12 cellular contexts compared by ENCODE assay signal in the genomic region with DNA sequence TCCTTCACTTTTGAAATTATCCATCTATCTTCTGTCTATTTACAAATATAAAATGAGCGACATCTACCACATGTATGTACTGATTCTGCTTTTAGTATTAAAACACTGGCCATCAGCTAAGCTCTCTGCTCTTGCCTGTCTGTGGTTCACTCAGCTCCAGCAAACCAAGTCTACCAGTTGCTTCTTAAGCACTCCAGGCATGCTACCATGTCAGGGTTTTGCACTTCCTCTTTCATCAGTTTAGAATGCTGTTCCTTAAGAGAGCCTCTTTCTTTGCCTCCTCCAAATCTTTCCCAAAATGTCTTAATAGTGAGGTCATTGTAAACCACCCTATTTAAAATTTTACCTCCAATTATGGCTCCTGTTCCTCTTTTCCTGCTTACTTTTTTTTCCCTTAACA. TPM values are rescaled to one million over a fixed set of nuclear protein-coding genes. Genes with fewer than 3 reads are reported as not detected.
DNase-seq lines count a peak whose midpoint lies in the region; ATAC-seq and TF ChIP-seq lines count a peak whose summit lies in the region.
"Had no signal": no experiment of that assay in that cellular context is flagged by ENCODE, and none has a peak within 500 bp of the region (broad histone marks: within the 10 kb centered on the region; RNA-seq: fewer than 3 reads in every experiment).

No MANE protein-coding gene starts in this region.

- no peaks in the 10 kb centered on the region for H3K27me3 Mint-ChIP-seq in WTC11 (ENCODE audit: low read depth)
- peaks cover 77% of the 10 kb centered on the region for H3K27me3 Mint-ChIP-seq in MCF 10A (ENCODE audit: insufficient read depth, unreplicated experiment)
- H3K27me3 Mint-ChIP-seq: dendritic cell treated with granulocyte-macrophage colony-stimulating factor and Interleukin-4, amounts not matched to agents 40 ng/mL and 50 ng/mL, for 4 days; T-cell had no signal

- ATAC-seq in GM18520 (IDR thresholded peaks at IDR 0.05; ENCODE audit: unreplicated experiment) (peak; percentile 48), GM21515 (IDR thresholded peaks at IDR 0.05; ENCODE audit: unreplicated experiment) (peak; percentile 81), HG03175 (IDR thresholded peaks at IDR 0.05; ENCODE audit: unreplicated experiment) (peak; percentile 71), WTC11 (peak; percentile 68), GM21737 (IDR thresholded peaks at IDR 0.05; ENCODE audit: unreplicated experiment) (no peak)
- ATAC-seq: activated CD8-positive, alpha-beta T cell treated with anti-CD3 and anti-CD28 coated beads, Interleukin-2, amount 10 ng/mL, durations not matched to agents 7 days and 5 days; T-cell had no signal

- no peak overlapping the region for H3K4me2 ChIP-seq in osteoblast (ENCODE audit: insufficient read depth, low read length)

- CTCF ChIA-PET in WTC11 (lab: Charles Lee) (no interaction called here), MCF 10A (lab: Yijun Ruan, JAX) (no interaction called here)

- H3K27ac ChIP-seq in osteoblast (ENCODE audit: low read depth, low read length), result no peak overlapping the region

- BruUV-seq in MCF 10A (replicated peaks; lab: Mats Ljungman, UMichigan), result no TSS peak

- H4K20me1 ChIP-seq in osteoblast (ENCODE audit: insufficient read depth, low read length), result no peaks in the 10 kb centered on the region

- no peak overlapping the region for H3K4me3 ChIP-seq in osteoblast (ENCODE audit: insufficient read depth, low read length)

- H2AFZ ChIP-seq in osteoblast (ENCODE audit: low read length), result no peak overlapping the region

- H3K9me3 ChIP-seq in osteoblast (ENCODE audit: low read depth, low read length), result no peaks in the 10 kb centered on the region

- TF ChIP-seq CTCF in WTC11 (IDR thresholded peaks at IDR 0.05) (no peak), osteoblast (IDR thresholded peaks at IDR 0.05; ENCODE audit: extremely low read depth, low read depth, low read length) (no peak), MCF 10A (IDR thresholded peaks at IDR 0.05; ENCODE audit: unreplicated experiment) (no peak)

- POLR2A ChIA-PET in WTC11 (lab: Charles Lee), result no interaction called here
- POLR2A ChIA-PET in MCF 10A (lab: Yijun Ruan, JAX), result no interaction called here

- peaks cover 9% of the 10 kb centered on the region for H3K4me1 Mint-ChIP-seq in WTC11
- no peaks in the 10 kb centered on the region for H3K4me1 Mint-ChIP-seq in MCF 10A (ENCODE audit: insufficient read depth, unreplicated experiment)
- H3K4me1 Mint-ChIP-seq: T-cell had no signal

- H3K4me3 Mint-ChIP-seq in WTC11, result no peak overlapping the region
- H3K4me3 Mint-ChIP-seq in MCF 10A (ENCODE audit: unreplicated experiment), result no peak overlapping the region
- H3K4me3 Mint-ChIP-seq: activated CD8-positive, alpha-beta T cell treated with anti-CD3 and anti-CD28 coated beads, Interleukin-2, amount 10 ng/mL, durations not matched to agents 7 days and 5 days; dendritic cell treated with granulocyte-macrophage colony-stimulating factor and Interleukin-4, amounts not matched to agents 40 ng/mL and 50 ng/mL, for 4 days; T-cell had no signal

- H3K79me2 ChIP-seq in osteoblast (ENCODE audit: insufficient read depth, low read length), result no peaks in the 10 kb centered on the region

- no peaks in the 10 kb centered on the region for H3K4me1 ChIP-seq in osteoblast (ENCODE audit: insufficient read depth, low read length)

- no peaks in the 10 kb centered on the region for H3K36me3 ChIP-seq in osteoblast (ENCODE audit: insufficient read depth, low read length)

- no peak for DNase-seq in WTC11 (ENCODE audit: low spot score)
- no peak for DNase-seq in osteoblast (ENCODE audit: insufficient read length, low spot score, missing footprints)
- DNase-seq in MCF 10A (ENCODE audit: unreplicated experiment), result no peak
- no peak for DNase-seq in SW480 (ENCODE audit: low spot score)
- DNase-seq: activated CD8-positive, alpha-beta T cell treated with anti-CD3 and anti-CD28 coated beads, Interleukin-2, amount 10 ng/mL, durations not matched to agents 7 days and 5 days; glutamatergic neuron; T-cell had no signal

- no peaks in the 10 kb centered on the region for H3K27me3 ChIP-seq in osteoblast (ENCODE audit: insufficient read depth, low read length)

- H3K36me3 Mint-ChIP-seq in WTC11 (no peaks in the 10 kb centered on the region), MCF 10A (ENCODE audit: insufficient read depth, unreplicated experiment) (no peaks in the 10 kb centered on the region)
- H3K36me3 Mint-ChIP-seq: T-cell had no signal

- no peaks in the 10 kb centered on the region for H3K9me3 Mint-ChIP-seq in WTC11
- no peaks in the 10 kb centered on the region for H3K9me3 Mint-ChIP-seq in MCF 10A (ENCODE audit: unreplicated experiment)
- H3K9me3 Mint-ChIP-seq: dendritic cell treated with granulocyte-macrophage colony-stimulating factor and Interleukin-4, amounts not matched to agents 40 ng/mL and 50 ng/mL, for 4 days; T-cell had no signal

- H3K27ac Mint-ChIP-seq in WTC11 (no peak overlapping the region), MCF 10A (ENCODE audit: low read depth, unreplicated experiment) (no peak overlapping the region)
- H3K27ac Mint-ChIP-seq: activated CD8-positive, alpha-beta T cell treated with anti-CD3 and anti-CD28 coated beads, Interleukin-2, amount 10 ng/mL, durations not matched to agents 7 days and 5 days; dendritic cell treated with granulocyte-macrophage colony-stimulating factor and Interleukin-4, amounts not matched to agents 40 ng/mL and 50 ng/mL, for 4 days; T-cell had no signal

- intact Hi-C loops in MCF 10A (cut with micrococcal nuclease), result no loop called here

TF ChIP-seq in WTC11, 78 proteins besides CTCF, POLR2A, EP300 and RAD21 (continues in another document):
- TF ChIP-seq, protein P1, sequence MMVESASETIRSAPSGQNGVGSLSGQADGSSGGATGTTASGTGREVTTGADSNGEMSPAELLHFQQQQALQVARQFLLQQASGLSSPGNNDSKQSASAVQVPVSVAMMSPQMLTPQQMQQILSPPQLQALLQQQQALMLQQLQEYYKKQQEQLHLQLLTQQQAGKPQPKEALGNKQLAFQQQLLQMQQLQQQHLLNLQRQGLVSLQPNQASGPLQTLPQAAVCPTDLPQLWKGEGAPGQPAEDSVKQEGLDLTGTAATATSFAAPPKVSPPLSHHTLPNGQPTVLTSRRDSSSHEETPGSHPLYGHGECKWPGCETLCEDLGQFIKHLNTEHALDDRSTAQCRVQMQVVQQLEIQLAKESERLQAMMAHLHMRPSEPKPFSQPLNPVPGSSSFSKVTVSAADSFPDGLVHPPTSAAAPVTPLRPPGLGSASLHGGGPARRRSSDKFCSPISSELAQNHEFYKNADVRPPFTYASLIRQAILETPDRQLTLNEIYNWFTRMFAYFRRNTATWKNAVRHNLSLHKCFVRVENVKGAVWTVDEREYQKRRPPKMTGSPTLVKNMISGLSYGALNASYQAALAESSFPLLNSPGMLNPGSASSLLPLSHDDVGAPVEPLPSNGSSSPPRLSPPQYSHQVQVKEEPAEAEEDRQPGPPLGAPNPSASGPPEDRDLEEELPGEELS (CRISPR knock-in tag; IDR thresholded peaks at IDR 0.05), result no peak
- TF ChIP-seq NR1H2 (CRISPR knock-in tag; IDR thresholded peaks at IDR 0.05) (no peak), ESRRA (CRISPR knock-in tag; IDR thresholded peaks at IDR 0.05; ENCODE audit: borderline replicate concordance) (no peak), STAT6 (CRISPR knock-in tag; conservative IDR thresholded peaks at IDR 0.05; ENCODE audit: low read depth) (no peak), ZBTB21 (CRISPR knock-in tag; IDR thresholded peaks at IDR 0.05; ENCODE audit: borderline replicate concordance) (no peak), ZNF317 (CRISPR knock-in tag; IDR thresholded peaks at IDR 0.05; ENCODE audit: borderline replicate concordance, low read depth) (no peak)
- TF ChIP-seq, protein P2, sequence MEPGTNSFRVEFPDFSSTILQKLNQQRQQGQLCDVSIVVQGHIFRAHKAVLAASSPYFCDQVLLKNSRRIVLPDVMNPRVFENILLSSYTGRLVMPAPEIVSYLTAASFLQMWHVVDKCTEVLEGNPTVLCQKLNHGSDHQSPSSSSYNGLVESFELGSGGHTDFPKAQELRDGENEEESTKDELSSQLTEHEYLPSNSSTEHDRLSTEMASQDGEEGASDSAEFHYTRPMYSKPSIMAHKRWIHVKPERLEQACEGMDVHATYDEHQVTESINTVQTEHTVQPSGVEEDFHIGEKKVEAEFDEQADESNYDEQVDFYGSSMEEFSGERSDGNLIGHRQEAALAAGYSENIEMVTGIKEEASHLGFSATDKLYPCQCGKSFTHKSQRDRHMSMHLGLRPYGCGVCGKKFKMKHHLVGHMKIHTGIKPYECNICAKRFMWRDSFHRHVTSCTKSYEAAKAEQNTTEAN (CRISPR knock-in tag; IDR thresholded peaks at IDR 0.05), result no peak
- TF ChIP-seq, protein P3, sequence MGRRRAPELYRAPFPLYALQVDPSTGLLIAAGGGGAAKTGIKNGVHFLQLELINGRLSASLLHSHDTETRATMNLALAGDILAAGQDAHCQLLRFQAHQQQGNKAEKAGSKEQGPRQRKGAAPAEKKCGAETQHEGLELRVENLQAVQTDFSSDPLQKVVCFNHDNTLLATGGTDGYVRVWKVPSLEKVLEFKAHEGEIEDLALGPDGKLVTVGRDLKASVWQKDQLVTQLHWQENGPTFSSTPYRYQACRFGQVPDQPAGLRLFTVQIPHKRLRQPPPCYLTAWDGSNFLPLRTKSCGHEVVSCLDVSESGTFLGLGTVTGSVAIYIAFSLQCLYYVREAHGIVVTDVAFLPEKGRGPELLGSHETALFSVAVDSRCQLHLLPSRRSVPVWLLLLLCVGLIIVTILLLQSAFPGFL (CRISPR knock-in tag; IDR thresholded peaks at IDR 0.05; ENCODE audit: borderline replicate concordance), result no peak

RNA-seq across cellular contexts. Expression of gene SCN3A, which starts 59.5 kb away (rescaled TPM):
- total RNA-seq in WTC11 (2021) (0.04 TPM in 1 of 3 replicates, not detected in the others), osteoblast (0.59 and 0.72 TPM in 2 replicates), MCF 10A (2022) (not detected in 2 replicates)
- total RNA-seq: activated CD8-positive, alpha-beta T cell treated with anti-CD3 and anti-CD28 coated beads, Interleukin-2, amount 10 ng/mL, durations not matched to agents 7 days and 5 days had no signal
